In genomic region chr11:1651411-1651810, GRCh38 we compare ENCODE assay signal across 16 cellular contexts. TPM values are rescaled to one million over a fixed set of nuclear protein-coding genes. Genes with fewer than 3 reads are reported as not detected.
"Had no signal": no experiment of that assay in that cellular context is flagged by ENCODE, and none has a peak within 500 bp of the region (broad histone marks: within the 10 kb centered on the region; RNA-seq: fewer than 3 reads in every experiment).

No MANE protein-coding gene starts in this region.

RNA-seq across cellular contexts. Expression of gene KRTAP5-5, which starts 21.8 kb away (rescaled TPM):
- total RNA-seq: heart right ventricle, hepatocyte, kidney epithelial cell, left ventricle myocardium inferior, lung, natural killer cell, omental fat pad, ovary, prostate gland, right cardiac atrium, temporal lobe, tibial nerve, urinary bladder, vagina had no signal
- polyA plus RNA-seq: heart right ventricle, lung, ovary, right cardiac atrium, thymus, urinary bladder had no signal

RNA-seq across cellular contexts. Expression of gene KRTAP5-4, which starts 29.5 kb away (rescaled TPM):
- total RNA-seq: heart right ventricle, hepatocyte, kidney epithelial cell, left ventricle myocardium inferior, lung, mucosa of gallbladder, natural killer cell, omental fat pad, ovary, prostate gland, right cardiac atrium, tibial nerve, urinary bladder, vagina had no signal
- polyA plus RNA-seq: heart right ventricle, hepatocyte, lung, ovary, right cardiac atrium, thymus, urinary bladder had no signal

RNA-seq across cellular contexts. Expression of gene KRTAP5-3, which starts 43.1 kb away (rescaled TPM):
- total RNA-seq: heart right ventricle, hepatocyte, kidney epithelial cell, left ventricle myocardium inferior, lung, mucosa of gallbladder, natural killer cell, omental fat pad, ovary, prostate gland, right cardiac atrium, temporal lobe, tibial nerve, urinary bladder, vagina had no signal
- polyA plus RNA-seq: heart right ventricle, hepatocyte, lung, ovary, right cardiac atrium, urinary bladder had no signal

RNA-seq across cellular contexts. Expression of gene KRTAP5-6, which starts 45.6 kb away (rescaled TPM):
- total RNA-seq: heart right ventricle, hepatocyte, kidney epithelial cell, left ventricle myocardium inferior, lung, mucosa of gallbladder, natural killer cell, omental fat pad, ovary, prostate gland, right cardiac atrium, temporal lobe, tibial nerve, urinary bladder, vagina had no signal
- polyA plus RNA-seq: heart right ventricle, hepatocyte, lung, ovary, right cardiac atrium, thymus, urinary bladder had no signal

RNA-seq across cellular contexts. Expression of gene KRTAP5-2, which starts 53.3 kb away (rescaled TPM):
- total RNA-seq: heart right ventricle, hepatocyte, kidney epithelial cell, left ventricle myocardium inferior, lung, natural killer cell, omental fat pad, ovary, prostate gland, right cardiac atrium, temporal lobe, tibial nerve, urinary bladder, vagina had no signal
- polyA plus RNA-seq: hepatocyte, ovary, right cardiac atrium, urinary bladder had no signal
